In the genomic region with DNA sequence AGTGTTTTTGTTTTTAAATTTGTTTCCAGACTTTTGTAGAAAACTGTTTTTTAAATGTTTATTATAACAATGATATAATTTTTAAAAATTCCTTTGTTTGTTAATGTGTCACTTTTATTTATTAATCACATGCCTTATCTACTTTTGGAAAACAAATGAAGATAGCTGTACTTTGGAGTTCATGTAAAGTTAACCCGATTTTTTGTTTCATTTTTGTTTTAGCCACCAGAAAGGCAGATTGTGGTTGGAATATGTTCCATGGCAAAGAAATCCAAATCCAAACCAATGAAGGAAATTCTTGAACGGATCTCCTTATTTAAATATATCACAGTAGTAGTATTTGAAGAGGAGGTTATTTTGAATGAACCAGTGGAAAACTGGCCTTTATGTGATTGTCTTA, we compare ENCODE assay signal across 32 cellular contexts.
"Had no signal": no experiment of that assay in that cellular context is flagged by ENCODE, and none has a peak within 500 bp of the region (broad histone marks: within the 10 kb centered on the region; RNA-seq: fewer than 3 reads in every experiment).

No MANE protein-coding gene starts in this region.

- H3K9me3 Mint-ChIP-seq: activated naive CD8-positive, alpha-beta T cell treated with anti-CD3 and anti-CD28 coated beads for 36 hours; activated T-helper 2 cell treated with anti-CD3 and anti-CD28 coated beads, Interferon-gamma antibody, Interleukin-2, Interleukin-4, amounts not matched to agents 10 μg/mL and 5 μg/mL and 100 μg/mL, durations not matched to agents 14 hours and 24 hours and 36 hours; central memory CD8-positive, alpha-beta T cell; immature natural killer cell; stimulated activated memory B cell treated with anti-CD40 and anti-IgM and Interleukin-4, amounts not matched to agents 10 μg/mL and 1 μg/mL and 100 μg/mL, for 72 hours; T-cell; T-helper 2 cell treated with Interferon-gamma antibody and Interleukin-4, amounts not matched to agents 5 μg/mL and 100 μg/mL, for 36 hours had no signal

- ATAC-seq: activated CD8-positive, alpha-beta T cell treated with anti-CD3 and anti-CD28 coated beads, Interleukin-2, amount 10 ng/mL, durations not matched to agents 7 days and 5 days; left ventricle myocardium superior; sciatic nerve; stimulated activated memory B cell treated with anti-CD40 and anti-IgM and Interleukin-4, amounts not matched to agents 10 μg/mL and 1 μg/mL and 100 μg/mL, for 72 hours; T-cell had no signal

- H3K27me3 Mint-ChIP-seq: activated naive CD8-positive, alpha-beta T cell treated with anti-CD3 and anti-CD28 coated beads for 36 hours; central memory CD8-positive, alpha-beta T cell; stimulated activated memory B cell treated with anti-CD40 and anti-IgM and Interleukin-4, amounts not matched to agents 10 μg/mL and 1 μg/mL and 100 μg/mL, for 72 hours; T-cell had no signal

- FAIRE-seq: TTC549, urothelium cell line had no signal

- H3K36me3 ChIP-seq: breast epithelium, colonic mucosa, WERI-Rb-1 had no signal

- H3K27ac ChIP-seq: breast epithelium, colonic mucosa, epithelial cell of prostate, hepatocyte, stomach, suprapubic skin, transverse colon, WERI-Rb-1 had no signal

- H3K9me3 ChIP-seq: breast epithelium, colonic mucosa, stomach, suprapubic skin, transverse colon had no signal

- H3K4me1 Mint-ChIP-seq: endodermal cell had no signal

- DNase-seq: activated CD4-positive, alpha-beta T cell treated with anti-CD3 and anti-CD28 coated beads, Interleukin-2, amount 50 U/mL, for 1 hour; activated CD4-positive, CD25-positive, alpha-beta regulatory T cell treated with anti-CD3 and anti-CD28 coated beads, Interleukin-2, amount 50 U/mL, for 72 hours; activated CD8-positive, alpha-beta T cell treated with anti-CD3 and anti-CD28 coated beads, Interleukin-2, amount 10 ng/mL, durations not matched to agents 7 days and 5 days; activated naive CD4-positive, alpha-beta T cell treated with Interleukin-2 at 50 U/mL for 16 hours; activated naive CD8-positive, alpha-beta T cell treated with anti-CD3 and anti-CD28 coated beads for 36 hours; colonic mucosa; endodermal cell; foreskin fibroblast; glutamatergic neuron; immature natural killer cell; kidney glomerular epithelial cell; left ventricle myocardium superior; midbrain; nucleus accumbens; posterior cingulate gyrus; stimulated activated CD4-positive, alpha-beta T cell treated with anti-CD3 and anti-CD28 coated beads, Interleukin-15, amount 100 ng/mL, for 24 hours; stomach; T-cell; transverse colon; WERI-Rb-1 had no signal

- H3K27ac Mint-ChIP-seq: activated CD8-positive, alpha-beta T cell treated with anti-CD3 and anti-CD28 coated beads, Interleukin-2, amount 10 ng/mL, durations not matched to agents 7 days and 5 days; activated T-helper 2 cell treated with anti-CD3 and anti-CD28 coated beads, Interferon-gamma antibody, Interleukin-2, Interleukin-4, amounts not matched to agents 10 μg/mL and 5 μg/mL and 100 μg/mL, durations not matched to agents 14 hours and 24 hours and 36 hours; endodermal cell; stimulated activated memory B cell treated with anti-CD40 and anti-IgM and Interleukin-4, amounts not matched to agents 10 μg/mL and 1 μg/mL and 100 μg/mL, for 72 hours; T-helper 2 cell treated with Interferon-gamma antibody and Interleukin-4, amounts not matched to agents 5 μg/mL and 100 μg/mL, for 36 hours had no signal

- H3K4me3 Mint-ChIP-seq: activated CD8-positive, alpha-beta T cell treated with anti-CD3 and anti-CD28 coated beads, Interleukin-2, amount 10 ng/mL, durations not matched to agents 7 days and 5 days; activated naive CD8-positive, alpha-beta T cell treated with anti-CD3 and anti-CD28 coated beads for 36 hours; central memory CD8-positive, alpha-beta T cell; endodermal cell; immature natural killer cell; stimulated activated memory B cell treated with anti-CD40 and anti-IgM and Interleukin-4, amounts not matched to agents 10 μg/mL and 1 μg/mL and 100 μg/mL, for 72 hours; T-cell; T-helper 2 cell treated with Interferon-gamma antibody and Interleukin-4, amounts not matched to agents 5 μg/mL and 100 μg/mL, for 36 hours had no signal

- H3K4me3 ChIP-seq: breast epithelium, colonic mucosa, hepatocyte, smooth muscle cell, stomach, suprapubic skin, transverse colon had no signal

- H3K27me3 ChIP-seq: breast epithelium, colonic mucosa, hepatocyte, stomach, suprapubic skin, transverse colon had no signal

- H3K4me1 ChIP-seq: breast epithelium, colonic mucosa, suprapubic skin had no signal
